In genomic region chr6:12769556-12770255, GRCh38 we compare ENCODE assay signal across 1 cellular context.
TF ChIP-seq lines count a peak whose summit lies in the region.

No MANE protein-coding gene starts in this region.

TF ChIP-seq in H1, 55 proteins besides CTCF, POLR2A, EP300 and RAD21:
- TF ChIP-seq BACH1 (IDR thresholded peaks at IDR 0.05; ENCODE audit: low read length) (peak; percentile 46; the same call in 1 of the 2 replicates), USF2 (IDR thresholded peaks at IDR 0.05; ENCODE audit: low read length) (no peak)
TF ChIP-seq in H1: peak in this region for 1.
